8 cellular contexts compared by ENCODE assay signal in the genomic region with DNA sequence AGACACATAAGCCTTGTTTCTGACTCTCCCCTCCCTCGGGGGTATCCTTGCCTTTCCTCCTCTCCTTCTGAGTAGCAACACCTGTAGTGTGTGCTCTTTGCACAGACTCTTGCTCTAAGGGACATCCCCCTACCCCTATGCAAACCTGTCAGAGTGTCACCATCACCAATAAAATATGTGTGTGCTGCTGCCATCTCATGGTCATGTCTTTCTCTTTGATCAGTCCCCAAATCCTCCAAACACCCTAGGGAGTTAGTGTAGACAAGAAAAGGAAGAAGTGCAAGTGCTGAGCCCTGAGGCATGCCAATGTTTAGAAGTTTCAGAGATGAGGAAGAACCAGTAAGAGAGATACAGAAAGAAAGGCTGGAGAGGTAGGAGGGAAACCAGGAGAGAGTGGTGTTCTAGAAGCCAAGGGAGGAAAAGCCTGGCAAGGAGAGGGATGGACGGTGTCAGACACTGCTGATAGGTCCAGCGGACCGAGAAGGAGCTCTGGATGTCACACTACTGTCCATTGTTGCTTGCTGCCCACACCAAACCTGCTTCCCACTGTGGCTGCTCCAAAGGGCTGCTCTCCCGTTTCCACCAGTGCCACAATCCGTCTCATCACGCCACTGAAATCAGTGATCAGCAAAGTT. TPM values are rescaled to one million over a fixed set of nuclear protein-coding genes. Genes with fewer than 3 reads are reported as not detected.
DNase-seq lines count a peak whose midpoint lies in the region; ATAC-seq and TF ChIP-seq lines count a peak whose summit lies in the region.

No MANE protein-coding gene starts in this region.

- H3K4me2 ChIP-seq in OCI-LY7 (ENCODE audit: low read length), result peak overlapping the region; percentile 30; the same call in 1 of the 2 replicates

- no peaks in the 10 kb centered on the region for H3K79me2 ChIP-seq in OCI-LY7 (ENCODE audit: insufficient read depth, low read depth, low read length)

- 73 to 77% methylated on average over 7 of the region's 7 CpGs for WGBS in tibial nerve, 2 donors
- WGBS in ovary, 3 donors, result 69 to 74% (median 70%) methylated on average over 7 of the region's 7 CpGs

- POLR2A ChIA-PET in OCI-LY7 (lab: Charles Lee), result no interaction called here

- ATAC-seq in left ventricle myocardium superior, result peak; percentile 68
- no peak for ATAC-seq in GM18520 (IDR thresholded peaks at IDR 0.05; ENCODE audit: unreplicated experiment)

- H3K9me3 ChIP-seq in OCI-LY7 (ENCODE audit: low read length) (no peaks in the 10 kb centered on the region), tibial nerve (no peaks in the 10 kb centered on the region), ovary (no peaks in the 10 kb centered on the region)

- DNase-seq in HFF-Myc (ENCODE audit: extremely low read depth, low read depth) (no peak), OCI-LY7 (ENCODE audit: low spot score) (peak; percentile 84), left ventricle myocardium superior (no peak), tibial nerve (ENCODE audit: low spot score in 2 of 2) (no peak), ovary (no peak), A172 (ENCODE audit: low spot score) (no peak)

- H3K36me3 ChIP-seq in OCI-LY7 (ENCODE audit: insufficient read depth, low read length), result peaks cover 18% of the 10 kb centered on the region
- peaks cover 0 to 18% (median 0%) of the 10 kb centered on the region in 3 donors for H3K36me3 ChIP-seq in tibial nerve
- no peaks in the 10 kb centered on the region for H3K36me3 ChIP-seq in ovary

- H3K27me3 ChIP-seq in tibial nerve (no peaks in the 10 kb centered on the region), ovary (no peaks in the 10 kb centered on the region)

- CTCF ChIA-PET in OCI-LY7 (lab: Charles Lee; ENCODE audit: unreplicated experiment), result interaction anchor here (0.6 to 2.1 kb wide), 4 partner anchors 132 to 405 kb away, joined by 3 to 6 read pairs (median 4); no protein-coding TSS in a partner anchor

- intact Hi-C loops in OCI-LY7 (cut with micrococcal nuclease; ENCODE audit: unreplicated experiment), result loop anchor here (1.0 to 5.0 kb wide), 4 partner anchors 143 to 405 kb away; no protein-coding TSS in a partner anchor
- intact Hi-C loops in left ventricle myocardium superior (cut with micrococcal nuclease), result no loop called here
- intact Hi-C loops in ovary (cut with DNase I), result loop anchor here in 1 of 4 donors (5.0 kb wide), 1 partner anchor 1978 kb away; no protein-coding TSS in a partner anchor

- TF ChIP-seq EP300 in tibial nerve (IDR thresholded peaks at IDR 0.05) (no peak), ovary (IDR thresholded peaks at IDR 0.05) (no peak)

- TF ChIP-seq POLR2A in tibial nerve (IDR thresholded peaks at IDR 0.05) (no peak), ovary (IDR thresholded peaks at IDR 0.05) (no peak)

- BruUV-seq in OCI-LY7 (replicated peaks; lab: Mats Ljungman, UMichigan), result no TSS peak

- H2AFZ ChIP-seq in OCI-LY7 (ENCODE audit: low read length), result 0 out of 2 replicates have a peak overlapping the region, but pooled peaks have one; percentile 33

- H3K4me3 ChIP-seq in HFF-Myc (replicated peaks; ENCODE audit: low read depth, low read length) (no peak overlapping the region), OCI-LY7 (ENCODE audit: low read depth, low read length, poor library complexity, severe bottlenecking) (no peak overlapping the region), tibial nerve (no peak overlapping the region), ovary (no peak overlapping the region)

- H3K27ac ChIP-seq in OCI-LY7 (ENCODE audit: low read depth, low read length, poor library complexity, severe bottlenecking) (no peak overlapping the region), tibial nerve (no peak overlapping the region), ovary (no peak overlapping the region)

- H4K20me1 ChIP-seq in OCI-LY7 (ENCODE audit: insufficient read depth, low read length), result no peaks in the 10 kb centered on the region

- TF ChIP-seq CTCF in GM12872 (IDR thresholded peaks at IDR 0.05; ENCODE audit: insufficient read depth, low read depth, low read length) (peak; percentile 31; the same call in 2 of the 3 replicates), HFF-Myc (IDR thresholded peaks at IDR 0.05; ENCODE audit: low read depth, low read length, missing control alignments) (peak; percentile 22), OCI-LY7 (conservative IDR thresholded peaks at IDR 0.05; ENCODE audit: low read length) (peak; percentile 83), tibial nerve (IDR thresholded peaks at IDR 0.05) (no peak), ovary (IDR thresholded peaks at IDR 0.05) (no peak)

- H3K4me1 ChIP-seq in OCI-LY7 (ENCODE audit: insufficient read depth, low read length, poor library complexity, severe bottlenecking) (peaks cover 8% of the 10 kb centered on the region), tibial nerve (no peaks in the 10 kb centered on the region), ovary (ENCODE audit: insufficient read depth) (no peaks in the 10 kb centered on the region)

- H3K9me2 ChIP-seq in OCI-LY7 (ENCODE audit: insufficient read depth, low read length), result no peaks in the 10 kb centered on the region

RNA-seq across cellular contexts. Expression of a gene that starts 16.4 kb away (rescaled TPM):
- total RNA-seq in OCI-LY7 (2014; rRNA removed; shearing (Covaris generic)), result 22.5 and 26.4 TPM in 2 replicates
- total RNA-seq in OCI-LY7 (2022) (25.6 and 29.5 TPM in 2 replicates), left ventricle myocardium superior (7.1 TPM), tibial nerve (10 to 100 TPM in 2 of 4 donors, 1 to 10 TPM in 2; 4.9 to 13.6 (median 8.6) TPM), ovary (10 to 100 TPM in 5 of 7 donors, 1 to 10 TPM in 2; 5.8 to 19.3 (median 11.5) TPM)
- 10 to 100 TPM in 1 of 2 donors, 1 to 10 TPM in 1; 6.6 to 12.5 TPM for polyA plus RNA-seq in ovary
- total RNA-seq in A172 (2014; rRNA removed; shearing (Covaris generic)), result 28.8 and 37.3 TPM in 2 replicates

RNA-seq across cellular contexts. Expression of a gene that starts 16.5 kb away (rescaled TPM):
- 43.7 and 46.3 TPM in 2 replicates for total RNA-seq in OCI-LY7 (2014; rRNA removed; shearing (Covaris generic))
- 58.2 and 59.4 TPM in 2 replicates for total RNA-seq in OCI-LY7 (2022)
- 6.7 TPM for total RNA-seq in left ventricle myocardium superior
- 1 to 10 TPM; 2.9 to 5.1 (median 3.4) TPM for total RNA-seq in tibial nerve
- total RNA-seq in ovary, result 1 to 10 TPM; 2.3 to 4.9 (median 4.3) TPM
- 1 to 10 TPM; 2.4 to 3.5 TPM for polyA plus RNA-seq in ovary
- total RNA-seq in A172 (2014; rRNA removed; shearing (Covaris generic)), result 39.2 and 51.6 TPM in 2 replicates

RNA-seq across cellular contexts. Expression of a gene that starts 22.6 kb away (rescaled TPM):
- total RNA-seq in OCI-LY7 (2014; rRNA removed; shearing (Covaris generic)), result not detected in 2 replicates
- total RNA-seq in OCI-LY7 (2022) (0.17 TPM in 1 of 2 replicates, not detected in the other), left ventricle myocardium superior (11.5 TPM), tibial nerve (1 to 10 TPM in 1 of 4 donors, under 1 TPM in 2, not detected in 1; 0.39 to 1.1 (median 0.42) TPM), ovary (10 to 100 TPM in 2 of 7 donors, 1 to 10 TPM in 5; 2.0 to 27.9 (median 6.3) TPM)
- polyA plus RNA-seq in ovary, result 10 to 100 TPM in 1 of 2 donors, 1 to 10 TPM in 1; 5.5 to 34.1 TPM
- total RNA-seq in A172 (2014; rRNA removed; shearing (Covaris generic)), result 0.03 and 0.34 TPM in 2 replicates

Comparison
In these comparisons a context has a peak if more than half of its experiments do, and no peak if none do; other contexts are left out.
1. CTCF ChIP-seq: peak in GM12872 (single experiment), HFF-Myc (single experiment) and OCI-LY7 (single experiment); none in tibial nerve (0 of 5) and ovary (0 of 3).